Comparison of ENCODE assay signal across 41 cellular contexts in the genomic region with DNA sequence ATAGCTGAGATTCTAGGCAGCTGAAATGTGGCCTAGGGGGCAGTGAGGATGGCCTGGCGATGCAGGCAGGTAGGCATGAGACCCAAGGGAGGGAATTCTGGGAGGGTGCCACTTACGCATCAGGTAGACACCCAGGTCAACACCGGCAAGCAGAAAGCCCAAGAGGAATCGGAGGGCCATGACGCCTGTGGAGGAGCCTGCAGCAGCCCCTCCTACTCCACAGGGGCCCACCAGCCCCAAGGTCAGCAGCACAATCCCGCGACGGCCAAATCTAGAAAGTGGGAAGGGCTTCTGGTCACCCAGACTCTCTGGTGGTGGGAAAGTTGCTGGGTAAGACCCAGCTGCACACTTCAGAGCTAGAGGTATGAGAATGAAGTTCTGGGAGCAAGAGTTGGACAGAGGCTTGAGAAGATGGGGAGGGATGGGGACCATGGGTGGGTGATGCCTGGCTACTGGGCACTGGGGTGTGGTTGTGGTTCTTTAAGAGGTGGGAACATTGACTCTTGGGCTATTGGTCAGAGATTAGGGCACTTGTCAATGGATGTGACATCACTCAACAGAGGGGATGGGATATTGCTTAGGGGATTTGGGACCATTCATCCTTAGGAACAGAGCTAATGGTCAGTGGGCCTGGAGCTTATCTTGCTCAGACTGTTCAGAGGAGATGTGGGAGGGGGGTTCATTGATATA. TPM values are rescaled to one million over a fixed set of nuclear protein-coding genes. Genes with fewer than 3 reads are reported as not detected.
"Had no signal": no experiment of that assay in that cellular context is flagged by ENCODE, and none has a peak within 500 bp of the region (broad histone marks: within the 10 kb centered on the region; RNA-seq: fewer than 3 reads in every experiment).

No MANE protein-coding gene starts in this region.

- H3K36me3 ChIP-seq: brain microvascular endothelial cell, heart right ventricle, left ventricle myocardium inferior, sigmoid colon, suprapubic skin, WERI-Rb-1 had no signal

- H3K4me3 ChIP-seq: ascending aorta, heart right ventricle, left ventricle myocardium inferior, lung, psoas muscle, sigmoid colon, suprapubic skin, tibial artery had no signal

- ATAC-seq: activated CD4-positive, CD25-positive, alpha-beta regulatory T cell treated with anti-CD3 and anti-CD28 coated beads, Interleukin-2, amount 50 U/mL, for 24 hours; esophagus mucosa; heart right ventricle; natural killer cell; psoas muscle; stimulated activated memory B cell treated with anti-CD40 and anti-IgM and Interleukin-4, amounts not matched to agents 10 μg/mL and 1 μg/mL and 100 μg/mL, for 72 hours; stimulated activated naive CD8-positive, alpha-beta T cell treated with anti-CD3 and anti-CD28 coated beads, Interleukin-15, amount 100 ng/mL, for 72 hours had no signal

- H3K4me1 Mint-ChIP-seq: stimulated activated memory B cell treated with anti-CD40 and anti-IgM and Interleukin-4, amounts not matched to agents 10 μg/mL and 1 μg/mL and 100 μg/mL, for 72 hours; stimulated activated naive CD8-positive, alpha-beta T cell treated with anti-CD3 and anti-CD28 coated beads, Interleukin-15, amount 100 ng/mL, for 72 hours had no signal

- H3K27ac ChIP-seq: ascending aorta, brain microvascular endothelial cell, heart right ventricle, left ventricle myocardium inferior, parathyroid adenoma, psoas muscle, sigmoid colon, suprapubic skin, tibial artery, WERI-Rb-1 had no signal

- H3K27me3 ChIP-seq: ascending aorta, brain microvascular endothelial cell, tibial artery had no signal

- H3K9me3 ChIP-seq: ascending aorta, heart right ventricle, left ventricle myocardium inferior, psoas muscle, sigmoid colon, suprapubic skin, tibial artery had no signal

- H3K4me3 Mint-ChIP-seq: activated naive CD4-positive, alpha-beta T cell treated with anti-CD3 and anti-CD28 coated beads, Interleukin-2, amount 10 ng/mL, durations not matched to agents 7 days and 5 days; activated naive CD8-positive, alpha-beta T cell treated with anti-CD3 and anti-CD28 coated beads, Interleukin-2, amount 10 ng/mL, durations not matched to agents 7 days and 5 days; activated T-helper 1 cell treated with anti-CD3 and anti-CD28 coated beads, Interleukin-12 subunit alpha, Interleukin-12 subunit beta, Interleukin-2, Interleukin-4 antibody, amounts not matched to agents 30 ng/mL and 10 ng/mL and 1 ng/mL, durations not matched to agents 14 hours and 24 hours and 36 hours; endodermal cell; natural killer cell; stimulated activated memory B cell treated with anti-CD40 and anti-IgM and Interleukin-4, amounts not matched to agents 10 μg/mL and 1 μg/mL and 100 μg/mL, for 72 hours; stimulated activated naive CD8-positive, alpha-beta T cell treated with anti-CD3 and anti-CD28 coated beads, Interleukin-15, amount 100 ng/mL, for 72 hours had no signal

- H3K36me3 Mint-ChIP-seq: activated naive CD4-positive, alpha-beta T cell treated with anti-CD3 and anti-CD28 coated beads, Interleukin-2, amount 10 ng/mL, durations not matched to agents 7 days and 5 days; natural killer cell; stimulated activated memory B cell treated with anti-CD40 and anti-IgM and Interleukin-4, amounts not matched to agents 10 μg/mL and 1 μg/mL and 100 μg/mL, for 72 hours had no signal

- H2AFZ ChIP-seq: parathyroid adenoma had no signal

- H3K27ac Mint-ChIP-seq: activated naive CD4-positive, alpha-beta T cell treated with anti-CD3 and anti-CD28 coated beads, Interleukin-2, amount 10 ng/mL, durations not matched to agents 7 days and 5 days; activated naive CD8-positive, alpha-beta T cell treated with anti-CD3 and anti-CD28 coated beads, Interleukin-2, amount 10 ng/mL, durations not matched to agents 7 days and 5 days; activated T-helper 1 cell treated with anti-CD3 and anti-CD28 coated beads, Interleukin-12 subunit alpha, Interleukin-12 subunit beta, Interleukin-2, Interleukin-4 antibody, amounts not matched to agents 30 ng/mL and 10 ng/mL and 1 ng/mL, durations not matched to agents 14 hours and 24 hours and 36 hours; endodermal cell; natural killer cell; stimulated activated memory B cell treated with anti-CD40 and anti-IgM and Interleukin-4, amounts not matched to agents 10 μg/mL and 1 μg/mL and 100 μg/mL, for 72 hours; T-helper 1 cell treated with Interleukin-12 subunit alpha and Interleukin-12 subunit beta and Interleukin-4 antibody, amounts not matched to agents 30 μg/mL and 1 μg/mL, for 36 hours had no signal

- H3K9ac ChIP-seq: parathyroid adenoma had no signal

- H3K79me2 ChIP-seq: parathyroid adenoma had no signal

- H3K9me3 Mint-ChIP-seq: activated naive CD4-positive, alpha-beta T cell treated with anti-CD3 and anti-CD28 coated beads, Interleukin-2, amount 10 ng/mL, durations not matched to agents 7 days and 5 days; activated naive CD8-positive, alpha-beta T cell treated with anti-CD3 and anti-CD28 coated beads, Interleukin-2, amount 10 ng/mL, durations not matched to agents 7 days and 5 days; activated T-helper 1 cell treated with anti-CD3 and anti-CD28 coated beads, Interleukin-12 subunit alpha, Interleukin-12 subunit beta, Interleukin-2, Interleukin-4 antibody, amounts not matched to agents 30 ng/mL and 10 ng/mL and 1 ng/mL, durations not matched to agents 14 hours and 24 hours and 36 hours; natural killer cell; stimulated activated naive CD8-positive, alpha-beta T cell treated with anti-CD3 and anti-CD28 coated beads, Interleukin-15, amount 100 ng/mL, for 72 hours; T-helper 1 cell treated with Interleukin-12 subunit alpha and Interleukin-12 subunit beta and Interleukin-4 antibody, amounts not matched to agents 30 μg/mL and 1 μg/mL, for 36 hours had no signal

- FAIRE-seq: small intestine had no signal

- DNase-seq: activated CD4-positive, alpha-beta T cell treated with anti-CD3 and anti-CD28 coated beads for 48 hours; activated CD4-positive, alpha-beta T cell treated with anti-CD3 and anti-CD28 coated beads, Interleukin-2, amount 50 U/mL, for 48 hours; activated CD8-positive, alpha-beta memory T cell treated with anti-CD3 and anti-CD28 coated beads, Interleukin-2, amount 50 U/mL, for 4 hours; activated gamma-delta T cell; activated naive CD4-positive, alpha-beta T cell treated with anti-CD3 and anti-CD28 coated beads, Interleukin-2, amount 10 ng/mL, durations not matched to agents 7 days and 5 days; activated naive CD8-positive, alpha-beta T cell treated with anti-CD3 and anti-CD28 coated beads, Interleukin-2, amount 10 ng/mL, durations not matched to agents 7 days and 5 days; activated T-cell treated with anti-CD3 and anti-CD28 coated beads, Interleukin-2, amount 50 U/mL, for 1 hour; brain microvascular endothelial cell; cortex of kidney; endodermal cell; foreskin fibroblast; heart right ventricle; left ventricle myocardium inferior; natural killer cell; nucleus accumbens; psoas muscle; sigmoid colon; small intestine; stimulated activated CD4-positive, alpha-beta T cell treated with anti-CD3 and anti-CD28 coated beads, Interleukin-1b, Interleukin-23, amount 100 ng/mL, for 48 hours; stimulated activated CD4-positive, alpha-beta T cell treated with anti-CD3 and anti-CD28 coated beads, Interleukin-4, amount 100 ng/mL, for 4 hours; stimulated activated CD8-positive, alpha-beta memory T cell treated with anti-CD3 and anti-CD28 coated beads, Interleukin-4, amount 100 ng/mL, for 48 hours; stimulated activated naive CD8-positive, alpha-beta T cell treated with anti-CD3 and anti-CD28 coated beads, Interleukin-15, amount 100 ng/mL, for 72 hours; SW 1271; T1000; tibial artery; WERI-Rb-1 had no signal

RNA-seq across cellular contexts. Expression of a gene that starts 15.7 kb away (rescaled TPM):
- total RNA-seq: activated CD8-positive, alpha-beta memory T cell treated with anti-CD3 and anti-CD28 coated beads for 36 hours; activated naive CD8-positive, alpha-beta T cell treated with anti-CD3 and anti-CD28 coated beads, Interleukin-2, amount 10 ng/mL, durations not matched to agents 7 days and 5 days; activated T-helper 1 cell treated with anti-CD3 and anti-CD28 coated beads, Interleukin-12 subunit alpha, Interleukin-12 subunit beta, Interleukin-2, Interleukin-4 antibody, amounts not matched to agents 30 ng/mL and 10 ng/mL and 1 ng/mL, durations not matched to agents 14 hours and 24 hours and 36 hours; mononuclear cell; natural killer cell had no signal

RNA-seq across cellular contexts. Expression of a gene that starts 23.3 kb away (rescaled TPM):
- total RNA-seq: activated CD8-positive, alpha-beta memory T cell treated with anti-CD3 and anti-CD28 coated beads for 36 hours; activated T-helper 1 cell treated with anti-CD3 and anti-CD28 coated beads, Interleukin-12 subunit alpha, Interleukin-12 subunit beta, Interleukin-2, Interleukin-4 antibody, amounts not matched to agents 30 ng/mL and 10 ng/mL and 1 ng/mL, durations not matched to agents 14 hours and 24 hours and 36 hours; ascending aorta; cardiac septum; cerebellum; endodermal cell; esophagus mucosa; glomerular endothelial cell; left ventricle myocardium inferior; lung; mononuclear cell; natural killer cell; psoas muscle; sigmoid colon; ureter had no signal
- polyA plus RNA-seq: heart right ventricle, lung, sigmoid colon, small intestine had no signal

RNA-seq across cellular contexts. Expression of a gene that starts 27.5 kb away (rescaled TPM):
- total RNA-seq: activated CD8-positive, alpha-beta memory T cell treated with anti-CD3 and anti-CD28 coated beads for 36 hours; activated naive CD8-positive, alpha-beta T cell treated with anti-CD3 and anti-CD28 coated beads, Interleukin-2, amount 10 ng/mL, durations not matched to agents 7 days and 5 days; activated T-helper 1 cell treated with anti-CD3 and anti-CD28 coated beads, Interleukin-12 subunit alpha, Interleukin-12 subunit beta, Interleukin-2, Interleukin-4 antibody, amounts not matched to agents 30 ng/mL and 10 ng/mL and 1 ng/mL, durations not matched to agents 14 hours and 24 hours and 36 hours; cardiac septum; esophagus mucosa; glomerular endothelial cell; psoas muscle had no signal
